Comparison of ENCODE assay signal across 27 cellular contexts in the genomic region with DNA sequence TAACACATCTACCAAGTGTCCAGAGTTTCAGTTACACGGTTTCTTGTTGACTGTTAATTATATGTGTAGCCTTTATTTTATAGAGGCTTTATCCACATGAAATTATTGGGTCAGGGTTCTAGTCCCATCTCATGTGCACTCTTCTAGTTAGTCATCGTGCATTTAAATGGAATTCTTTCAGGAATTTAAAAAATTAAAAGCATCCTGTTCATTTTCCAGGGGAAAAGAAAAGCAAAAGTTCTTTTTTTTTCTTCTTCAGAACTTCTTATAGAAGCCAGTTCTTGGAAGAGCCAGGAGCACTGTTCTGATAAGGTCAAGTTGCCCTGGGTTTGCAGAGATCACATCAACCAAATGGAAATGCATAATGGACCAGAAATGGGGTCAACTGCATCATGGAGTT.
"Had no signal": no experiment of that assay in that cellular context is flagged by ENCODE, and none has a peak within 500 bp of the region (broad histone marks: within the 10 kb centered on the region; RNA-seq: fewer than 3 reads in every experiment).

No MANE protein-coding gene starts in this region.

- H3K9me3 ChIP-seq: gastrocnemius medialis, heart left ventricle had no signal

- ATAC-seq: activated CD4-positive, alpha-beta T cell treated with anti-CD3 and anti-CD28 coated beads for 36 hours; activated CD8-positive, alpha-beta memory T cell treated with anti-CD3 and anti-CD28 coated beads, Interleukin-2, amount 10 ng/mL, durations not matched to agents 7 days and 5 days; activated CD8-positive, alpha-beta T cell treated with anti-CD3 and anti-CD28 coated beads, Interleukin-2, amount 10 ng/mL, durations not matched to agents 7 days and 5 days; activated naive CD4-positive, alpha-beta T cell treated with anti-CD3 and anti-CD28 coated beads, Interleukin-2, amount 50 U/mL, for 72 hours; esophagus mucosa; foreskin keratinocyte; gastrocnemius medialis; heart left ventricle had no signal

- H3K4me1 ChIP-seq: foreskin keratinocyte, gastrocnemius medialis, heart left ventricle had no signal

- H3K27me3 ChIP-seq: brain microvascular endothelial cell, foreskin keratinocyte, gastrocnemius medialis, heart left ventricle had no signal

- H3K4me3 ChIP-seq: coronary artery, dorsolateral prefrontal cortex, gastrocnemius medialis, heart left ventricle had no signal

- DNase-seq: activated CD4-positive, alpha-beta memory T cell treated with anti-CD3 and anti-CD28 coated beads for 36 hours; activated CD4-positive, alpha-beta T cell treated with anti-CD3 and anti-CD28 coated beads for 36 hours; activated CD4-positive, alpha-beta T cell treated with anti-CD3 and anti-CD28 coated beads, Interleukin-2, amount 10 ng/mL, durations not matched to agents 24 days and 14 days; activated CD4-positive, CD25-positive, alpha-beta regulatory T cell; activated CD4-positive, CD25-positive, alpha-beta regulatory T cell treated with anti-CD3 and anti-CD28 coated beads, Interleukin-2, amount 50 U/mL, for 72 hours; activated CD8-positive, alpha-beta memory T cell treated with anti-CD3 and anti-CD28 coated beads, Interleukin-2, amount 10 ng/mL, durations not matched to agents 7 days and 5 days; activated CD8-positive, alpha-beta memory T cell treated with anti-CD3 and anti-CD28 coated beads, Interleukin-2, amount 50 U/mL, for 4 hours; activated CD8-positive, alpha-beta T cell treated with anti-CD3 and anti-CD28 coated beads, Interleukin-2, amount 10 ng/mL, durations not matched to agents 7 days and 5 days; activated effector memory CD4-positive, alpha-beta T cell treated with anti-CD3 and anti-CD28 coated beads, Interleukin-2, amount 50 U/mL, for 16 hours; activated naive CD4-positive, alpha-beta T cell treated with anti-CD3 and anti-CD28 coated beads, Interleukin-2, amount 10 ng/mL, durations not matched to agents 7 days and 5 days; activated naive CD8-positive, alpha-beta T cell treated with anti-CD3 and anti-CD28 coated beads, Interleukin-2, amount 10 ng/mL, durations not matched to agents 7 days and 5 days; activated T-cell treated with anti-CD3 and anti-CD28 coated beads, Interleukin-2, amount 50 U/mL, for 1 hour; activated T-cell treated with anti-CD3 and anti-CD28 coated beads, Interleukin-2, amount 50 U/mL, for 48 hours; amniotic stem cell; anterior cingulate cortex; brain microvascular endothelial cell; dorsolateral prefrontal cortex; effector memory CD4-positive, alpha-beta T cell; endodermal cell; foreskin keratinocyte; gastrocnemius medialis; glutamatergic neuron; heart left ventricle; T-helper 2 cell had no signal

- H3K36me3 ChIP-seq: brain microvascular endothelial cell, gastrocnemius medialis, heart left ventricle had no signal

- H3K27ac ChIP-seq: brain microvascular endothelial cell, coronary artery, dorsolateral prefrontal cortex, foreskin keratinocyte, gastrocnemius medialis, heart left ventricle had no signal
